Comparison of ENCODE assay signal across 12 cellular contexts in the genomic region with DNA sequence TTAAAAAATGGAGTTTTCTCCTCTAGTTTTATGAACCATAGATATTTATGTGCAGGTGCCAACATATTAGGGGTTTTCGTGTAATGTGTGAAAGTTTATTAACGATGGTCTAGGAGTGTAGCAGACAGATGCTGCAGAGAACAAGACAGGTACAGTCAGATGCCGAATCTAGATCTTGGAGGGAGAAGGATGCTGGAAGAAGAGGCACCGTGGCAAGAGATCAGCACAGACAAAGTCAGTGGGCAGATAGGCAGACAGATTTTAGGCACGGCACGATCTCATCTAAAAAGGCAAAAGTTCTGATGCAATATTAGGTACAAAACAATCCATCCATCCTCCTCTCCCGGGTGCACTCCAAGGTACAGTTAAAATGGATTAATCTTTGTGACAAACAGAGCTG.
A peak's percentile ranks its signal among the peaks of the same experiment; 100 is the strongest.
DNase-seq lines count a peak whose midpoint lies in the region; ATAC-seq and TF ChIP-seq lines count a peak whose summit lies in the region.
"Had no signal": no experiment of that assay in that cellular context is flagged by ENCODE, and none has a peak within 500 bp of the region (broad histone marks: within the 10 kb centered on the region; RNA-seq: fewer than 3 reads in every experiment).

No MANE protein-coding gene starts in this region.

- DNase-seq in NCI-H82 (lab: John Stamatoyannopoulos, UW) (peak; percentile 31), NCI-H82 treated with DMSO at 0.1 percent for 48 hours (lab: John Stamatoyannopoulos, UW; ENCODE audit: unreplicated experiment) (no peak), medulla oblongata (ENCODE audit: extremely low spot score) (peak; percentile 30), upper lobe of right lung (no peak), colonic mucosa (no peak), MG63 (no peak), DMS153 treated with DMSO at 0.1 percent for 48 hours (lab: John Stamatoyannopoulos, UW; ENCODE audit: unreplicated experiment) (no peak)
- DNase-seq: activated CD8-positive, alpha-beta memory T cell treated with anti-CD3 and anti-CD28 coated beads, Interleukin-2, amount 50 U/mL, for 48 hours; NCI-H1930; stimulated activated CD4-positive, alpha-beta T cell treated with anti-CD3 and anti-CD28 coated beads, Interleukin-15, amount 100 ng/mL, for 24 hours had no signal

- no peaks in the 10 kb centered on the region for H3K9me3 ChIP-seq in upper lobe of right lung
- no peaks in the 10 kb centered on the region for H3K9me3 ChIP-seq in colonic mucosa
- H3K9me3 ChIP-seq in MG63, result no peaks in the 10 kb centered on the region

- no peak overlapping the region for H3K9ac ChIP-seq in colonic mucosa (ENCODE audit: low read depth in 2 of 2, low read length in 2 of 2)

- no peaks in the 10 kb centered on the region for H3K27me3 ChIP-seq in upper lobe of right lung
- H3K27me3 ChIP-seq in colonic mucosa, result no peaks in the 10 kb centered on the region
- no peaks in the 10 kb centered on the region for H3K27me3 ChIP-seq in MG63

- H3K4me1 ChIP-seq in upper lobe of right lung (peaks cover 31% of the 10 kb centered on the region), colonic mucosa (no peaks in the 10 kb centered on the region)

- H3K27ac ChIP-seq in angular gyrus (ENCODE audit: low read depth, low read length) (peak overlapping the region; percentile 84), upper lobe of right lung (no peak overlapping the region), colonic mucosa (no peak overlapping the region)
- H3K27ac ChIP-seq: RWPE1 had no signal

- TF ChIP-seq CTCF in upper lobe of right lung (IDR thresholded peaks at IDR 0.05) (no peak), colonic mucosa (IDR thresholded peaks at IDR 0.05) (no peak)

- H3K36me3 ChIP-seq in upper lobe of right lung (no peaks in the 10 kb centered on the region), colonic mucosa (no peaks in the 10 kb centered on the region), MG63 (no peaks in the 10 kb centered on the region)

- ATAC-seq in upper lobe of right lung, result no peak

- peak overlapping the region; percentile 50 for H3K4me3 ChIP-seq in upper lobe of right lung
- no peak overlapping the region for H3K4me3 ChIP-seq in colonic mucosa
- no peak overlapping the region for H3K4me3 ChIP-seq in MG63

- intact Hi-C loops in upper lobe of right lung (cut with DNase I) (no loop called here), colonic mucosa (cut with DNase I) (no loop called here)

Comparison
In these comparisons a context has a peak if more than half of its experiments do, and no peak if none do; other contexts are left out.
1. DNase-seq: peak in NCI-H82 (single experiment) and medulla oblongata (single experiment); none in NCI-H82 treated with DMSO at 0.1 percent for 48 hours (single experiment), upper lobe of right lung (single experiment), colonic mucosa (single experiment), MG63 (single experiment) and DMS153 treated with DMSO at 0.1 percent for 48 hours (single experiment).